Comparison of ENCODE assay signal across 9 cellular contexts in genomic region chr4:42656986-42657792, GRCh38. TPM values are rescaled to one million over a fixed set of nuclear protein-coding genes. Genes with fewer than 3 reads are reported as not detected.
A peak's percentile ranks its signal among the peaks of the same experiment; 100 is the strongest.
DNase-seq lines count a peak whose midpoint lies in the region; ATAC-seq, FAIRE-seq and TF ChIP-seq lines count a peak whose summit lies in the region.
"Had no signal": no experiment of that assay in that cellular context is flagged by ENCODE, and none has a peak within 500 bp of the region (broad histone marks: within the 10 kb centered on the region; RNA-seq: fewer than 3 reads in every experiment).

Gene ATP8A1, minus strand, starts transcription at chr4:42657105. Its CDS starts 232 bp downstream, at chr4:42656873.

- no peak for FAIRE-seq in kidney (lab: Jason Lieb, UNC)
- FAIRE-seq: colon had no signal

- peaks cover 3 to 17% of the 10 kb centered on the region in 2 donors for H3K4me1 ChIP-seq in kidney (ENCODE audit: control insufficient read depth in 1 of 2, insufficient read depth in 1 of 2, low read depth in 1 of 2, low read length in 2 of 2)

- H3K4me3 ChIP-seq in kidney (ENCODE audit: low read length in 2 of 2), result peak within 1 kb of the TSS; percentile 76 to 96

- intact Hi-C loops in kidney (cut with DNase I), result no loop called here

- no peaks in the 10 kb centered on the region for H3K9me3 ChIP-seq in kidney (ENCODE audit: control insufficient read depth in 1 of 2, low read length in 2 of 2)

- peak; percentile 10 for TF ChIP-seq CTCF in kidney (IDR thresholded peaks at IDR 0.05; ENCODE audit: borderline replicate concordance, extremely low read depth, insufficient read depth)

- DNase-seq in Ammon's horn (ENCODE audit: low spot score) (peak; percentile 97), GM19238 (ENCODE audit: insufficient read length, low spot score) (peak; percentile 80), NCI-H510A (lab: John Stamatoyannopoulos, UW) (peak; percentile 80), cerebellum (ENCODE audit: low spot score) (peak; percentile 97), kidney (peak; percentile 96)
- DNase-seq in activated CD4-positive, alpha-beta T cell treated with anti-CD3 and anti-CD28 coated beads for 1 hour, result peak; percentile 85
- peak; percentile 88 to 90 for DNase-seq in stimulated activated CD4-positive, alpha-beta T cell treated with anti-CD3 and anti-CD28 coated beads, Interleukin-15, amount 100 ng/mL, for 1 hour (ENCODE audit: low read depth in 1 of 2, low spot score in 1 of 2)

- peak within 1 kb of the TSS; percentile 92 to 93 for H3K27ac ChIP-seq in kidney (ENCODE audit: low read depth in 2 of 2, low read length in 2 of 2)

- no peaks in the 10 kb centered on the region for H3K36me3 ChIP-seq in kidney (ENCODE audit: control insufficient read depth in 1 of 2, insufficient read depth in 2 of 2, low read length in 2 of 2)

- ATAC-seq in HG03439 (IDR thresholded peaks at IDR 0.05; ENCODE audit: unreplicated experiment), result peak; percentile 77

- peak within 1 kb of the TSS; percentile 56 to 93 for H3K9ac ChIP-seq in kidney (ENCODE audit: low read length in 2 of 2)

RNA-seq across cellular contexts. Expression of gene ATP8A1, which starts in this region (rescaled TPM):
- 174 TPM for total RNA-seq in cerebellum
- 27.4 TPM for total RNA-seq in kidney
- 4.6 TPM for polyA plus RNA-seq in kidney (ENCODE audit: insufficient read depth, low read depth, low replicate concordance)

Comparison
In these comparisons a context has a peak if more than half of its experiments do, and no peak if none do; other contexts are left out.
1. Peak in every context shown above with its lines: DNase-seq, ATAC-seq, H3K4me3 ChIP-seq and H3K27ac ChIP-seq.